In genomic region chr3:126300761-126301481, GRCh38 we compare ENCODE assay signal across 17 cellular contexts. TPM values are rescaled to one million over a fixed set of nuclear protein-coding genes. Genes with fewer than 3 reads are reported as not detected.
A peak's percentile ranks its signal among the peaks of the same experiment; 100 is the strongest.
DNase-seq lines count a peak whose midpoint lies in the region; ATAC-seq, FAIRE-seq and TF ChIP-seq lines count a peak whose summit lies in the region.
"Had no signal": no experiment of that assay in that cellular context is flagged by ENCODE, and none has a peak within 500 bp of the region (broad histone marks: within the 10 kb centered on the region; RNA-seq: fewer than 3 reads in every experiment).

No MANE protein-coding gene starts in this region.

- TF ChIP-seq CTCF in astrocyte (IDR thresholded peaks at IDR 0.05; ENCODE audit: insufficient read depth, low read depth, low read length) (no peak), heart left ventricle (IDR thresholded peaks at IDR 0.05) (no peak), neural progenitor cell (IDR thresholded peaks at IDR 0.05) (no peak), GM13976 (IDR thresholded peaks at IDR 0.05; ENCODE audit: borderline replicate concordance, control extremely low read depth, extremely low read depth, insufficient read depth, missing control alignments) (no peak)

- DNase-seq in AG08395 (ENCODE audit: low spot score) (peak; percentile 35), astrocyte (ENCODE audit: low read depth) (peak; percentile 8), heart left ventricle (peak in 4 of 5 donors; percentile 59 to 82 (median 64)), neural progenitor cell (ENCODE audit: low spot score) (no peak), GM13976 (ENCODE audit: low spot score) (no peak), NCI-H2029 (lab: John Stamatoyannopoulos, UW) (no peak)
- DNase-seq in activated CD4-positive, alpha-beta T cell treated with anti-CD3 and anti-CD28 coated beads, Interleukin-2, amount 50 U/mL, for 1 hour, result no peak
- DNase-seq: activated CD4-positive, CD25-positive, alpha-beta regulatory T cell; Kasumi-1; NCI-H2081 treated with DMSO at 0.1 percent for 48 hours; transverse colon had no signal

- no peaks in the 10 kb centered on the region for H3K9me3 ChIP-seq in astrocyte (ENCODE audit: insufficient read depth, low read depth, low read length)
- H3K9me3 ChIP-seq in heart left ventricle, result peaks cover 0 to 30% (median 5%) of the 10 kb centered on the region in 12 donors
- H3K9me3 ChIP-seq in neural progenitor cell (ENCODE audit: low read depth), result peaks cover 16% of the 10 kb centered on the region

- H2AFZ ChIP-seq in astrocyte (ENCODE audit: low read depth, low read length), result no peak overlapping the region
- peak overlapping the region; percentile 50 for H2AFZ ChIP-seq in neural progenitor cell (replicated peaks)

- no peak overlapping the region for H3K4me2 ChIP-seq in astrocyte (ENCODE audit: low read length)
- no peak overlapping the region for H3K4me2 ChIP-seq in neural progenitor cell
- H3K4me2 ChIP-seq: smooth muscle cell had no signal

- no peak overlapping the region for H3K27ac Mint-ChIP-seq in astrocyte (ENCODE audit: unreplicated experiment)
- H3K27ac Mint-ChIP-seq in neural progenitor cell, result peak overlapping the region; percentile 73
- H3K27ac Mint-ChIP-seq: activated T-helper 2 cell treated with anti-CD3 and anti-CD28 coated beads, Interferon-gamma antibody, Interleukin-2, Interleukin-4, amounts not matched to agents 10 μg/mL and 5 μg/mL and 100 μg/mL, durations not matched to agents 14 hours and 24 hours and 36 hours; naive thymus-derived CD8-positive, alpha-beta T cell had no signal

- H3K27me3 ChIP-seq in astrocyte (ENCODE audit: insufficient read depth, low read length) (no peaks in the 10 kb centered on the region), heart left ventricle (no peaks in the 10 kb centered on the region), neural progenitor cell (no peaks in the 10 kb centered on the region)
- H3K27me3 ChIP-seq: transverse colon had no signal

- H3K27ac ChIP-seq in astrocyte (ENCODE audit: low read depth, low read length), result no peak overlapping the region
- peak overlapping the region; percentile 55 to 79 (median 70) for H3K27ac ChIP-seq in heart left ventricle
- H3K27ac ChIP-seq in neural progenitor cell, result no peak overlapping the region
- H3K27ac ChIP-seq: transverse colon had no signal

- in situ Hi-C loops in GM13976 (cut with MboI; ENCODE audit: low sequenced_read_pairs, unreplicated experiment), result no loop called here

- ATAC-seq in heart left ventricle (peak; percentile 90 to 97 (median 92)), HG02798 (IDR thresholded peaks at IDR 0.05; ENCODE audit: poor library complexity, unreplicated experiment) (no peak)
- ATAC-seq: naive thymus-derived CD8-positive, alpha-beta T cell had no signal

- H4K20me1 ChIP-seq in astrocyte (ENCODE audit: insufficient read depth, low read length), result no peaks in the 10 kb centered on the region
- H4K20me1 ChIP-seq in neural progenitor cell (ENCODE audit: low read depth), result no peaks in the 10 kb centered on the region

- H3F3A ChIP-seq in neural progenitor cell (ENCODE audit: low read depth), result no peaks in the 10 kb centered on the region

- H3K36me3 Mint-ChIP-seq in astrocyte (ENCODE audit: low read depth, unreplicated experiment), result peaks cover 4% of the 10 kb centered on the region
- no peaks in the 10 kb centered on the region for H3K36me3 Mint-ChIP-seq in neural progenitor cell

- H3K4me1 ChIP-seq in astrocyte (ENCODE audit: insufficient read depth, low read length) (peaks cover 8% of the 10 kb centered on the region), heart left ventricle (peaks cover 0 to 13% (median 0%) of the 10 kb centered on the region in 12 donors), neural progenitor cell (no peaks in the 10 kb centered on the region)

- H3K79me2 ChIP-seq in astrocyte (ENCODE audit: insufficient read depth, low read length), result no peaks in the 10 kb centered on the region
- H3K79me2 ChIP-seq in neural progenitor cell (ENCODE audit: low read depth), result no peaks in the 10 kb centered on the region

- no peak overlapping the region for H3K9ac ChIP-seq in astrocyte (ENCODE audit: low read length)
- no peak overlapping the region for H3K9ac ChIP-seq in neural progenitor cell

- H3K4me3 Mint-ChIP-seq in astrocyte (ENCODE audit: unreplicated experiment), result no peak overlapping the region
- no peak overlapping the region for H3K4me3 Mint-ChIP-seq in neural progenitor cell
- H3K4me3 Mint-ChIP-seq: naive thymus-derived CD8-positive, alpha-beta T cell had no signal

- 64 to 69% (median 67%) methylated on average over 15 of the region's 15 CpGs for WGBS in heart left ventricle, 4 donors

- peaks cover 7% of the 10 kb centered on the region for H3K4me1 Mint-ChIP-seq in astrocyte (ENCODE audit: low read depth, unreplicated experiment)
- H3K4me1 Mint-ChIP-seq in neural progenitor cell, result no peaks in the 10 kb centered on the region
- H3K4me1 Mint-ChIP-seq: naive thymus-derived CD8-positive, alpha-beta T cell had no signal

- H3K27me3 Mint-ChIP-seq in astrocyte (ENCODE audit: low read depth, unreplicated experiment) (peaks cover 10% of the 10 kb centered on the region), neural progenitor cell (ENCODE audit: insufficient read depth, low read depth) (peaks cover 2% of the 10 kb centered on the region)

- no peak for TF ChIP-seq POLR2A in heart left ventricle (IDR thresholded peaks at IDR 0.05)

- no peak for FAIRE-seq in astrocyte (lab: Jason Lieb, UNC)
- FAIRE-seq: D721Med, endothelial cell of umbilical vein had no signal

- intact Hi-C loops in heart left ventricle (cut with DNase I), result loop anchor here in 2 of 10 donors (5.0 kb wide), 2 partner anchors 41 to 51 kb away; no protein-coding TSS in a partner anchor

- no peaks in the 10 kb centered on the region for H3K36me3 ChIP-seq in astrocyte (ENCODE audit: insufficient read depth, low read length)
- no peaks in the 10 kb centered on the region for H3K36me3 ChIP-seq in heart left ventricle
- H3K36me3 ChIP-seq in neural progenitor cell, result no peaks in the 10 kb centered on the region
- H3K36me3 ChIP-seq: transverse colon had no signal

- peaks cover 21% of the 10 kb centered on the region for H3K9me3 Mint-ChIP-seq in astrocyte (ENCODE audit: unreplicated experiment)
- peaks cover 21% of the 10 kb centered on the region for H3K9me3 Mint-ChIP-seq in neural progenitor cell

- H3K4me3 ChIP-seq in astrocyte (ENCODE audit: insufficient read depth, low read depth, low read length) (no peak overlapping the region), heart left ventricle (no peak overlapping the region), neural progenitor cell (no peak overlapping the region)
- H3K4me3 ChIP-seq: smooth muscle cell, transverse colon had no signal

RNA-seq across cellular contexts. Expression of gene KLF15, which starts 56.3 kb away (rescaled TPM):
- total RNA-seq in astrocyte (0.29 and 0.34 TPM in 2 replicates), heart left ventricle (10 to 100 TPM; 10.5 to 85.8 (median 31.0) TPM), neural progenitor cell (ENCODE audit: low replicate concordance) (3.3 and 7.2 TPM in 2 replicates)
- 10 to 100 TPM; 39.9 to 70.6 TPM for polyA plus RNA-seq in heart left ventricle
- total RNA-seq: smooth muscle cell had no signal
- polyA plus RNA-seq: naive thymus-derived CD8-positive, alpha-beta T cell; smooth muscle cell had no signal

Comparison
In these comparisons a context has a peak if more than half of its experiments do, and no peak if none do; other contexts are left out.
1. DNase-seq: peak in AG08395 (single experiment), astrocyte (single experiment) and heart left ventricle (4 of 5); none in neural progenitor cell (single experiment), GM13976 (single experiment), activated CD4-positive, alpha-beta T cell treated with anti-CD3 and anti-CD28 coated beads, Interleukin-2, amount 50 U/mL, for 1 hour (single experiment) and NCI-H2029 (single experiment).
2. H3K27ac ChIP-seq: peak in heart left ventricle (12 of 12); none in astrocyte (single experiment) and neural progenitor cell (single experiment).